1 cellular context compared by ENCODE assay signal in the genomic region with DNA sequence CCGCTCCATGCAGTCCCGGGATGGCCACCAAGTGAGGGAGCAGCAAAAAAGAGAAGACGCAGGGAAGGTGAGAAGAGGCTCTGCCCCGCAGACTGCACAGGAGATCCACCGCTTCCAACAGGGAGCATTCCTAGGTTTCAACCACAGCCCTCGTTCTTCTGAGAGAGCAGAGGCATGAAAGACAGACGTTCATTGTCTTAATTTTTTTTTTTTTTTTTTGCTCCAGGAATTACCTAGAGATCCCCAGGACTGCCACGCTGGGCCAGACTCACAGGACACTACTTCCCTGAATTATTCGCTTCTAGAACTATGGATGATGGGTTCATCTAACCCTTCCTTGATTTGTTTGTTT.
TF ChIP-seq lines count a peak whose summit lies in the region.

No MANE protein-coding gene starts in this region.

TF ChIP-seq in K562, 482 proteins besides CTCF, POLR2A, EP300 and RAD21:
- TF ChIP-seq BRD4 (IDR thresholded peaks at IDR 0.05) (no peak), ZFP36 (IDR thresholded peaks at IDR 0.05; ENCODE audit: low read depth, low read length, partially characterized antibody) (peak; percentile 31)
